ENCODE assay signal across 10 cellular contexts in genomic region chr6:31538805-31539400, GRCh38. TPM values are rescaled to one million over a fixed set of nuclear protein-coding genes. Genes with fewer than 3 reads are reported as not detected.
DNase-seq lines count a peak whose midpoint lies in the region; ATAC-seq and TF ChIP-seq lines count a peak whose summit lies in the region.
"Had no signal": no experiment of that assay in that cellular context is flagged by ENCODE, and none has a peak within 500 bp of the region (broad histone marks: within the 10 kb centered on the region; RNA-seq: fewer than 3 reads in every experiment).

No MANE protein-coding gene starts in this region.

- no peaks in the 10 kb centered on the region for H3K27me3 Mint-ChIP-seq in endodermal cell (ENCODE audit: insufficient read depth)

- TF ChIP-seq CTCF in DOHH2 (IDR thresholded peaks at IDR 0.05; ENCODE audit: low read depth, low read length, poor library complexity, severe bottlenecking) (no peak), Panc1 (IDR thresholded peaks at IDR 0.05) (no peak), endodermal cell (conservative IDR thresholded peaks at IDR 0.05) (no peak)

- peaks cover 66% of the 10 kb centered on the region for H3K36me3 Mint-ChIP-seq in endodermal cell (ENCODE audit: low read depth)

- POLR2A ChIA-PET in Panc1 (lab: Charles Lee): interaction anchor here (0.5 kb wide), 1 partner anchor 20 kb away, joined by 4 read pairs; no protein-coding TSS in a partner anchor

- no peak overlapping the region for H3K27ac ChIP-seq in DOHH2 (ENCODE audit: low read depth, low read length)
- no peak overlapping the region; the same call in 1 of the 2 replicates for H3K27ac ChIP-seq in Panc1 (ENCODE audit: low read length)
- H3K27ac ChIP-seq in endodermal cell (ENCODE audit: low read depth, low read length): no peak overlapping the region

- H3K27me3 ChIP-seq in DOHH2 (ENCODE audit: control insufficient read depth, low read length): no peaks in the 10 kb centered on the region
- no peaks in the 10 kb centered on the region for H3K27me3 ChIP-seq in Panc1 (ENCODE audit: control insufficient read depth, insufficient read depth, low read length)
- no peaks in the 10 kb centered on the region for H3K27me3 ChIP-seq in endodermal cell (ENCODE audit: control insufficient read depth, insufficient read depth, low read length, poor library complexity, severe bottlenecking)
- H3K27me3 ChIP-seq in neuron (ENCODE audit: insufficient read depth, low read length): no peaks in the 10 kb centered on the region

- H3K4me1 Mint-ChIP-seq in endodermal cell: peaks cover 32% of the 10 kb centered on the region

- peak overlapping the region; percentile 65 for H3K27ac Mint-ChIP-seq in endodermal cell

- H3K9me3 ChIP-seq in DOHH2 (ENCODE audit: control insufficient read depth, insufficient read depth, low read length) (no peaks in the 10 kb centered on the region), Panc1 (ENCODE audit: control insufficient read depth, insufficient read depth, low read depth, low read length) (no peaks in the 10 kb centered on the region), endodermal cell (ENCODE audit: control insufficient read depth, low read length) (no peaks in the 10 kb centered on the region), neuron (ENCODE audit: low read length) (no peaks in the 10 kb centered on the region)

- no peak overlapping the region for H3K9ac ChIP-seq in endodermal cell (ENCODE audit: extremely low read depth, low read length, poor library complexity, severe bottlenecking)

- H4K20me1 ChIP-seq in DOHH2 (ENCODE audit: control insufficient read depth, insufficient read depth, low read depth, low read length): peaks cover 47% of the 10 kb centered on the region

- H3K4me1 ChIP-seq in DOHH2 (ENCODE audit: control insufficient read depth, low read length) (peaks cover 39% of the 10 kb centered on the region), Panc1 (ENCODE audit: control insufficient read depth, insufficient read depth, low read length) (peaks cover 19% of the 10 kb centered on the region), endodermal cell (ENCODE audit: control insufficient read depth, insufficient read depth, low read length) (peaks cover 7% of the 10 kb centered on the region), neuron (ENCODE audit: insufficient read depth, low read length) (peaks cover 29% of the 10 kb centered on the region)

- DNase-seq in Panc1 (ENCODE audit: low read depth, low spot score): no peak
- no peak for DNase-seq in endodermal cell
- no peak for DNase-seq in sciatic nerve (ENCODE audit: low spot score)
- no peak for DNase-seq in central memory CD4-positive, alpha-beta T cell
- no peak for DNase-seq in stimulated activated CD4-positive, alpha-beta T cell treated with anti-CD3 and anti-CD28 coated beads, Interleukin-2, amount 100 ng/mL, for 48 hours
- DNase-seq: left colon had no signal

- H3K79me2 ChIP-seq in DOHH2 (ENCODE audit: control insufficient read depth, low read length): peaks cover 97% of the 10 kb centered on the region

- H3K9me3 Mint-ChIP-seq in endodermal cell: no peaks in the 10 kb centered on the region

- in situ Hi-C loops in Panc1 (cut with HindIII; ENCODE audit: low pct_unique_long_range_greater_than_20kb, low sequenced_read_pairs): no loop called here

- peak overlapping the region; percentile 98 for H3K4me3 Mint-ChIP-seq in endodermal cell

- H3K4me3 ChIP-seq in DOHH2 (ENCODE audit: low read length): peak overlapping the region; percentile 98
- peak overlapping the region; percentile 54 to 98 for H3K4me3 ChIP-seq in Panc1 (ENCODE audit: low read depth in 2 of 2, low read length in 2 of 2)
- H3K4me3 ChIP-seq in endodermal cell (ENCODE audit: low read length): peak overlapping the region; percentile 99
- H3K4me3 ChIP-seq in neuron (ENCODE audit: low read length): peak overlapping the region; percentile 95

- WGBS in endodermal cell (ENCODE audit: insufficient coverage in 1 of 2, insufficient read length in 1 of 2), 2 experiments: 97 to 98% methylated on average over 5 to 6 of the region's 6 CpGs

- intact Hi-C loops in Panc1 (cut with micrococcal nuclease; ENCODE audit: unreplicated experiment): no loop called here
- intact Hi-C loops in sciatic nerve (cut with DNase I): no loop called here

- H3K4me2 ChIP-seq in DOHH2 (ENCODE audit: low read length): peak overlapping the region; percentile 70

- H3K36me3 ChIP-seq in DOHH2 (ENCODE audit: control insufficient read depth, low read length) (peaks cover 90% of the 10 kb centered on the region), Panc1 (ENCODE audit: control insufficient read depth, insufficient read depth, low read length) (peaks cover 39% of the 10 kb centered on the region), endodermal cell (ENCODE audit: control insufficient read depth, insufficient read depth, low read length) (peaks cover 67% of the 10 kb centered on the region), neuron (ENCODE audit: insufficient read depth, low read length) (peaks cover 68% of the 10 kb centered on the region)

- no TSS peak for BruUV-seq in Panc1 (replicated peaks; lab: Mats Ljungman, UMichigan)

- CTCF ChIA-PET in Panc1 (lab: Charles Lee): no interaction called here

- peaks cover 24% of the 10 kb centered on the region for H3F3A ChIP-seq in DOHH2 (ENCODE audit: control insufficient read depth, insufficient read depth)

- no peaks in the 10 kb centered on the region for H3K9me2 ChIP-seq in DOHH2 (replicated peaks; ENCODE audit: control insufficient read depth, low read length)

- H2AFZ ChIP-seq in neuron (ENCODE audit: low read depth, low read length): no peak overlapping the region

- ATAC-seq in Panc1 (no peak), sciatic nerve (no peak), GM19035 (IDR thresholded peaks at IDR 0.05; ENCODE audit: unreplicated experiment) (no peak)
- ATAC-seq: left colon had no signal

RNA-seq across cellular contexts. Expression of gene DDX39B, which starts 2.9 kb away (rescaled TPM):
- total RNA-seq in Panc1 (2021; ENCODE audit: unreplicated experiment) (401 TPM), endodermal cell (100 to 1,000 TPM; 572 to 654 TPM), sciatic nerve (258 TPM)
- 382 TPM for polyA plus RNA-seq in Panc1 (2012; ENCODE audit: insufficient read length)
- 685 TPM for polyA plus RNA-seq in endodermal cell (2013, experiment 1 of 2)
- polyA plus RNA-seq in endodermal cell (2013, experiment 2 of 2): 576 TPM

RNA-seq across cellular contexts. Expression of gene ATP6V1G2, which starts 7.5 kb away (rescaled TPM):
- total RNA-seq in Panc1 (2021; ENCODE audit: unreplicated experiment) (0.98 TPM), endodermal cell (1 to 10 TPM; 1.7 to 2.1 TPM), sciatic nerve (4.8 TPM)
- 1.2 TPM for polyA plus RNA-seq in Panc1 (2012; ENCODE audit: insufficient read length)
- polyA plus RNA-seq in endodermal cell (2013, experiment 1 of 2): 11.8 TPM
- 12.1 TPM for polyA plus RNA-seq in endodermal cell (2013, experiment 2 of 2)

RNA-seq across cellular contexts. Expression of gene NFKBIL1, which starts 8.5 kb away (rescaled TPM):
- total RNA-seq in Panc1 (2021; ENCODE audit: unreplicated experiment): 27.9 TPM
- polyA plus RNA-seq in Panc1 (2012; ENCODE audit: insufficient read length): 36.1 TPM
- 10 to 100 TPM; 17.4 to 26.3 TPM for total RNA-seq in endodermal cell
- 26.5 TPM for polyA plus RNA-seq in endodermal cell (2013, experiment 1 of 2)
- polyA plus RNA-seq in endodermal cell (2013, experiment 2 of 2): 22.9 TPM
- total RNA-seq in sciatic nerve: 23.0 TPM

RNA-seq across cellular contexts. Expression of gene MCCD1, which starts 10.1 kb away (rescaled TPM):
- total RNA-seq in Panc1 (2021; ENCODE audit: unreplicated experiment) (not detected), endodermal cell (not detected), sciatic nerve (not detected)
- 0.23 TPM for polyA plus RNA-seq in Panc1 (2012; ENCODE audit: insufficient read length)
- not detected for polyA plus RNA-seq in endodermal cell (2013, experiment 1 of 2)
- polyA plus RNA-seq in endodermal cell (2013, experiment 2 of 2): not detected
- total RNA-seq: left colon, LHCN-M2 had no signal

RNA-seq across cellular contexts. Expression of gene LTA, which starts 33.2 kb away (rescaled TPM):
- total RNA-seq in Panc1 (2021; ENCODE audit: unreplicated experiment): 0.72 TPM
- polyA plus RNA-seq in Panc1 (2012; ENCODE audit: insufficient read length): not detected
- total RNA-seq in endodermal cell: not detected
- 0.21 TPM for polyA plus RNA-seq in endodermal cell (2013, experiment 1 of 2)
- polyA plus RNA-seq in endodermal cell (2013, experiment 2 of 2): not detected
- total RNA-seq in sciatic nerve: 0.27 TPM
- total RNA-seq: LHCN-M2 had no signal
